ENCODE assay signal across 1 cellular context in genomic region chr1:84478876-84479868, GRCh38.
TF ChIP-seq lines count a peak whose summit lies in the region.

Gene RPF1, plus strand, starts transcription at chr1:84479266. Its CDS starts 16 bp downstream, at chr1:84479282.

TF ChIP-seq in K562, 482 proteins besides CTCF, POLR2A, EP300 and RAD21 (continued from another document and continues in another):
- TF ChIP-seq FOXO4 (CRISPR knock-in tag; IDR thresholded peaks at IDR 0.05), result no peak
- TF ChIP-seq HEY1 (CRISPR knock-in tag; IDR thresholded peaks at IDR 0.05; ENCODE audit: borderline replicate concordance), result no peak
- 0 out of 2 replicates have a peak, but pooled peaks have one; percentile 78 for TF ChIP-seq CREB3 (tag; conservative IDR thresholded peaks at IDR 0.05; ENCODE audit: low read depth)
- TF ChIP-seq ZEB2 (IDR thresholded peaks at IDR 0.05), result no peak
- peak; percentile 90 for TF ChIP-seq NFRKB (IDR thresholded peaks at IDR 0.05; ENCODE audit: low read depth)
- no peak for TF ChIP-seq ZNF12 (CRISPR knock-in tag; IDR thresholded peaks at IDR 0.05)
- peak; percentile 74 for TF ChIP-seq PTTG1 (tag; IDR thresholded peaks at IDR 0.05; ENCODE audit: low read depth)
- TF ChIP-seq KAT8 (IDR thresholded peaks at IDR 0.05; ENCODE audit: low read depth), result peak; percentile 34; the same call in 1 of the 2 replicates
- no peak for TF ChIP-seq TEAD4 (IDR thresholded peaks at IDR 0.05; ENCODE audit: low read length)
- no peak for TF ChIP-seq TEAD4 (CRISPR knock-in tag; IDR thresholded peaks at IDR 0.05; ENCODE audit: borderline replicate concordance)
- TF ChIP-seq ASH1L (IDR thresholded peaks at IDR 0.05; ENCODE audit: borderline replicate concordance, low read depth, partially characterized antibody), result peak; percentile 76
- no peak for TF ChIP-seq GATAD2B (IDR thresholded peaks at IDR 0.05; ENCODE audit: borderline replicate concordance)
- TF ChIP-seq RFX5 (IDR thresholded peaks at IDR 0.05; ENCODE audit: low read depth, low read length), result no peak
- TF ChIP-seq TFAM (CRISPR knock-in tag; conservative IDR thresholded peaks at IDR 0.05), result no peak
- peak; percentile 92 for TF ChIP-seq RBFOX2 (IDR thresholded peaks at IDR 0.05; ENCODE audit: low read depth, low read length)
- peak; percentile 28; the same call in 1 of the 2 replicates for TF ChIP-seq ZFX (CRISPR knock-in tag; IDR thresholded peaks at IDR 0.05)
- 0 out of 2 replicates have a peak, but pooled peaks have one; percentile 77 for TF ChIP-seq AFF4 (CRISPR knock-in tag; IDR thresholded peaks at IDR 0.05)
- peak; percentile 54 to 68 for TF ChIP-seq E2F6 (IDR thresholded peaks at IDR 0.05; ENCODE audit: borderline replicate concordance in 1 of 2, extremely low read depth in 1 of 2, insufficient read depth in 1 of 2, insufficient read length in 1 of 2, low read depth in 1 of 2, low read length in 1 of 2, poor library complexity in 1 of 2, severe bottlenecking in 1 of 2)
- TF ChIP-seq ZNF436 (CRISPR knock-in tag; IDR thresholded peaks at IDR 0.05), result no peak
- peak; percentile 74 for TF ChIP-seq ZNF512 (tag; IDR thresholded peaks at IDR 0.05)
- no peak for TF ChIP-seq ZNF121 (CRISPR knock-in tag; conservative IDR thresholded peaks at IDR 0.05)
- 0 out of 2 replicates have a peak, but pooled peaks have one; percentile 9 for TF ChIP-seq JUND (IDR thresholded peaks at IDR 0.05; ENCODE audit: borderline replicate concordance, low read depth, low read length)
- no peak for TF ChIP-seq JUND (tag; IDR thresholded peaks at IDR 0.05; ENCODE audit: borderline replicate concordance, low read depth, low read length)
- peak; percentile 84; the same call in 1 of the 2 replicates for TF ChIP-seq DMBX1 (CRISPR knock-in tag; IDR thresholded peaks at IDR 0.05; ENCODE audit: borderline replicate concordance)
- no peak; the same call in 1 of the 2 replicates for TF ChIP-seq RB1 (IDR thresholded peaks at IDR 0.05; ENCODE audit: low read depth)
- TF ChIP-seq VEZF1 (CRISPR knock-in tag; IDR thresholded peaks at IDR 0.05), result peak; percentile 73
- TF ChIP-seq ZBTB11 (CRISPR knock-in tag; IDR thresholded peaks at IDR 0.05), result peak in 1 of 3 experiments; percentile 86; a peak in 2 of 6 replicates
- peak; percentile 92 for TF ChIP-seq CHAMP1 (IDR thresholded peaks at IDR 0.05)
- peak; percentile 66; the same call in 1 of the 2 replicates for TF ChIP-seq SMAD4 (CRISPR knock-in tag; conservative IDR thresholded peaks at IDR 0.05)
- TF ChIP-seq ARID1B (IDR thresholded peaks at IDR 0.05), result 0 out of 2 replicates have a peak, but pooled peaks have one; percentile 26
- no peak for TF ChIP-seq ZBTB9 (CRISPR knock-in tag; IDR thresholded peaks at IDR 0.05)
- peak; percentile 61 for TF ChIP-seq PRDM10 (IDR thresholded peaks at IDR 0.05; ENCODE audit: partially characterized antibody)
- peak; percentile 90 for TF ChIP-seq POLR2B (IDR thresholded peaks at IDR 0.05; ENCODE audit: low read depth, partially characterized antibody)
- TF ChIP-seq POLR2H (tag; IDR thresholded peaks at IDR 0.05; ENCODE audit: low read depth), result peak; percentile 85
